ENCODE assay signal across 8 cellular contexts in genomic region chr10:101693701-101694055, GRCh38. TPM values are rescaled to one million over a fixed set of nuclear protein-coding genes. Genes with fewer than 3 reads are reported as not detected.
DNase-seq lines count a peak whose midpoint lies in the region; ATAC-seq and TF ChIP-seq lines count a peak whose summit lies in the region.

No MANE protein-coding gene starts in this region.

- POLR2A ChIA-PET in AG04450 (lab: Yijun Ruan, JAX), result interaction anchor here (0.6 to 2.3 kb wide), 3 partner anchors 12 to 143 kb away, joined by 3 to 11 read pairs (median 3); partner anchors contain the start of genes DPCD and POLL
- POLR2A ChIA-PET in Panc1 (lab: Charles Lee), result interaction anchor here (0.5 to 1.1 kb wide), 4 partner anchors 9 to 1321 kb away, joined by 3 to 18 read pairs (median 3); no protein-coding TSS in a partner anchor

- H3K27me3 ChIP-seq in AG04450 (ENCODE audit: control insufficient read depth, insufficient read depth, low read length), result no peaks in the 10 kb centered on the region
- H3K27me3 ChIP-seq in Panc1 (ENCODE audit: control insufficient read depth, insufficient read depth, low read length), result no peaks in the 10 kb centered on the region
- H3K27me3 ChIP-seq in uterus, result no peaks in the 10 kb centered on the region

- H3K4me3 ChIP-seq in AG04450 (ENCODE audit: low read depth, low read length), result peak overlapping the region; percentile 83
- peak overlapping the region; percentile 92 for H3K4me3 ChIP-seq in GM12875 (ENCODE audit: low read depth, low read length)
- H3K4me3 ChIP-seq in Panc1 (ENCODE audit: low read depth in 2 of 2, low read length in 2 of 2), result peak overlapping the region; percentile 72 to 76
- H3K4me3 ChIP-seq in mesodermal cell (ENCODE audit: extremely low read depth, insufficient read depth, low read length, poor library complexity, severe bottlenecking), result peak overlapping the region; percentile 66
- peak overlapping the region; percentile 84 to 91 for H3K4me3 ChIP-seq in uterus

- peak overlapping the region; percentile 92 for H3K27ac ChIP-seq in AG04450 (ENCODE audit: low read depth, low read length)
- peak overlapping the region; percentile 80 for H3K27ac ChIP-seq in Panc1 (ENCODE audit: low read length)
- H3K27ac ChIP-seq in mesodermal cell (ENCODE audit: low read depth, low read length, severe bottlenecking), result peak overlapping the region; percentile 81
- H3K27ac ChIP-seq in uterus, result peak overlapping the region; percentile 98 to 99

- in situ Hi-C loops in Panc1 (cut with HindIII; ENCODE audit: low pct_unique_long_range_greater_than_20kb, low sequenced_read_pairs), result no loop called here

- H3K4me1 ChIP-seq in Panc1 (ENCODE audit: control insufficient read depth, insufficient read depth, low read length) (peaks cover 28% of the 10 kb centered on the region; the same call in 1 of the 2 replicates), mesodermal cell (ENCODE audit: control insufficient read depth, insufficient read depth, low read length, poor library complexity, severe bottlenecking) (peaks cover 21% of the 10 kb centered on the region), uterus (peaks cover 0 to 9% of the 10 kb centered on the region in 2 donors)

- WGBS in mesodermal cell (ENCODE audit: insufficient coverage in 2 of 2), 2 experiments, result 8 to 9% methylated on average over 5 to 7 of the region's 7 CpGs

- H3K36me3 ChIP-seq in Panc1 (ENCODE audit: control insufficient read depth, insufficient read depth, low read length) (no peaks in the 10 kb centered on the region; the same call in 1 of the 2 replicates), mesodermal cell (ENCODE audit: control insufficient read depth, insufficient read depth, low read length) (no peaks in the 10 kb centered on the region), uterus (no peaks in the 10 kb centered on the region)

- ATAC-seq in HG02870 (IDR thresholded peaks at IDR 0.05; ENCODE audit: unreplicated experiment), result peak; percentile 23
- peak; percentile 44 for ATAC-seq in Panc1

- no TSS peak for BruUV-seq in Panc1 (replicated peaks; lab: Mats Ljungman, UMichigan)

- no peak for DNase-seq in AG04450 (ENCODE audit: low read depth, low spot score)
- DNase-seq in Panc1 (ENCODE audit: low read depth, low spot score), result no peak
- peak; percentile 61 for DNase-seq in dermis blood vessel endothelial cell
- DNase-seq in uterus, result peak in 1 of 2 donors; percentile 19
- no peak for DNase-seq in central memory CD4-positive, alpha-beta T cell

- TF ChIP-seq POLR2A in uterus (IDR thresholded peaks at IDR 0.05), result no peak

- CTCF ChIA-PET in AG04450 (lab: Charles Lee), result interaction anchor here (0.6 to 1.2 kb wide), 2 partner anchors 88 to 479 kb away, joined by 3 read pairs; no protein-coding TSS in a partner anchor
- CTCF ChIA-PET in Panc1 (lab: Charles Lee), result no interaction called here

- no peaks in the 10 kb centered on the region; the same call in 1 of the 2 replicates for H3K9me3 ChIP-seq in AG04450 (ENCODE audit: control insufficient read depth, insufficient read depth, low read length)
- no peaks in the 10 kb centered on the region for H3K9me3 ChIP-seq in Panc1 (ENCODE audit: control insufficient read depth, insufficient read depth, low read depth, low read length)
- H3K9me3 ChIP-seq in mesodermal cell (ENCODE audit: control insufficient read depth, low read length), result no peaks in the 10 kb centered on the region
- no peaks in the 10 kb centered on the region for H3K9me3 ChIP-seq in uterus

- TF ChIP-seq CTCF in AG04450 (IDR thresholded peaks at IDR 0.05; ENCODE audit: low read depth, low read length), result no peak
- TF ChIP-seq CTCF in GM12875 (IDR thresholded peaks at IDR 0.05; ENCODE audit: borderline replicate concordance, insufficient read depth, low read depth, low read length), result no peak
- TF ChIP-seq CTCF in Panc1 (IDR thresholded peaks at IDR 0.05), result no peak
- no peak for TF ChIP-seq CTCF in uterus (IDR thresholded peaks at IDR 0.05)

- intact Hi-C loops in Panc1 (cut with micrococcal nuclease; ENCODE audit: unreplicated experiment) (no loop called here), uterus (cut with DNase I; ENCODE audit: low total_unique reads) (no loop called here)

RNA-seq across cellular contexts. Expression of gene FBXW4, which starts 1.3 kb away (rescaled TPM):
- polyA plus RNA-seq in AG04450 (2011; rRNA removed), result 18.3 TPM in 2 replicates
- polyA minus RNA-seq in AG04450 (2011; rRNA and poly(A)+ RNA removed), result 73.3 and 78.4 TPM in 2 replicates
- total RNA-seq in Panc1 (2021; ENCODE audit: unreplicated experiment) (61.5 TPM), dermis blood vessel endothelial cell (20.7 and 37.1 TPM in 2 replicates), uterus (10 to 100 TPM; 45.1 to 94.7 (median 64.3) TPM)
- polyA plus RNA-seq in Panc1 (2012; ENCODE audit: insufficient read length), result 89.5 TPM
- 13.0 TPM for polyA plus RNA-seq in mesodermal cell (2013, experiment 1 of 2)
- 12.0 TPM for polyA plus RNA-seq in mesodermal cell (2013, experiment 2 of 2)
